Comparison of ENCODE assay signal across 8 cellular contexts in the genomic region with DNA sequence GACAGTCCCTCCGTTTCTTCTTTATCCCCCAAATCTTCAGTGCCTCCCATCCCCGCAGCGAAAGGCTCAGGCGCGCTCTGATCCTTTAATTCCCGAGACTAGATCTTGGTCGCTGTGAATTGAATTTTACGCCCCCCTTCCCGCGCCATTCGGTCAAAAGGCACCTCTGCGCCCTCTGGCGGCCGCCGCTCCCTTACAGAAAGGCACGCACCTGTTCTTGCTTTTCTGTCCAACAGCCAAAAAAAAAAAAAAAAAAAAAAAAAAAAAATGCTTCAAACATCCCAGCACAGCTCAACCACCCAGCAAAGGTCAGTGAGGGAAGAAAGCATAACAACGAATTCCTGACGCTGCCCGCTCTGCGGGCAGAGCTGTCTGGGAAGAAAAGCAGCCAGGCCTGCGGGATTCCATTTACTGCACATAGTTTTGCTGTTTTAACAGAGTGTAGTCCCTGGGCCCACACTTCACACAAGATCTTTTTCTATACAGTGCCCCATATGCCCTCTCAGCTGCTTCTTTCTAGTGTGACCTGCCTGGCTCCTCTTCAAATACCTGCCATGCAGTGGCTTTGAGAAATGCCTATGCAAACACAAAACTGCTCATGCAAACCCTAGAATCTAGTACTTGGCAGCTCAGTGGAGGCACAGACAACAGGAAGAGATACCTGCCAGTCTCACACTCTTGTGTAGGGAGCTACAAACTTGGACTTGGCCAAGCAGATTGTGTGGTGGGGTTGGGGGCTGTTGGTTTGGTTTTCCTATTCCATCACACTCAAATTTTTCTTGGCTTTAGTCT.
DNase-seq lines count a peak whose midpoint lies in the region; ATAC-seq and TF ChIP-seq lines count a peak whose summit lies in the region.

No MANE protein-coding gene starts in this region.

- peak; percentile 48 for DNase-seq in COR-L47 (lab: John Stamatoyannopoulos, UW)
- DNase-seq in HEK293T (ENCODE audit: extremely low spot score) = peak; percentile 78
- DNase-seq in NCI-H2227 treated with DMSO at 0.1 percent for 48 hours (lab: John Stamatoyannopoulos, UW) = peak; percentile 71
- peak; percentile 76 for DNase-seq in activated CD4-positive, CD25-positive, alpha-beta regulatory T cell treated with anti-CD3 and anti-CD28 coated beads, Interleukin-2, amount 50 U/mL, for 16 hours (ENCODE audit: low read depth, low spot score)
- DNase-seq in caudate nucleus (lab: John Stamatoyannopoulos, UW) = peak in 46 of 61 donors; percentile 30 to 82 (median 57)
- DNase-seq in kidney glomerular epithelial cell (lab: John Stamatoyannopoulos, UW) = peak; percentile 98
- DNase-seq in stimulated activated CD4-positive, alpha-beta T cell treated with anti-CD3 and anti-CD28 coated beads, Interleukin-1b, Interleukin-23, amount 100 ng/mL, for 48 hours = peak; percentile 80

- POLR2A ChIA-PET in HEK293T (lab: Yijun Ruan, JAX) = interaction anchor here (0.8 to 1.3 kb wide), 8 partner anchors 16 to 90 kb away, joined by 3 to 4 read pairs (median 4); a partner anchor contains a TSS

- CTCF ChIA-PET in HEK293T (lab: Yijun Ruan, JAX) = interaction anchor here (0.6 to 1.9 kb wide), 16 partner anchors 10 to 163 kb away, joined by 3 to 11 read pairs (median 4); a partner anchor contains a TSS

- no peak overlapping the region for H3K27ac ChIP-seq in caudate nucleus (ENCODE audit: low read depth, low read length)

- ATAC-seq in HG03139 (IDR thresholded peaks at IDR 0.05; ENCODE audit: unreplicated experiment) = no peak

TF ChIP-seq in HEK293T, 16 proteins besides CTCF, POLR2A, EP300 and RAD21:
- TF ChIP-seq SP1 (IDR thresholded peaks at IDR 0.05) (no peak), CTBP1 (IDR thresholded peaks at IDR 0.05; ENCODE audit: borderline replicate concordance) (no peak; the same call in 1 of the 2 replicates), ZNF384 (IDR thresholded peaks at IDR 0.05) (peak; percentile 95)

Comparison
In these comparisons a context has a peak if more than half of its experiments do, and no peak if none do; other contexts are left out.
1. DNase-seq: peak in every context shown above with its lines; median percentile 98 in kidney glomerular epithelial cell; 80 in stimulated activated CD4-positive, alpha-beta T cell treated with anti-CD3 and anti-CD28 coated beads, Interleukin-1b, Interleukin-23, amount 100 ng/mL, for 48 hours; 78 in HEK293T; 76 in activated CD4-positive, CD25-positive, alpha-beta regulatory T cell treated with anti-CD3 and anti-CD28 coated beads, Interleukin-2, amount 50 U/mL, for 16 hours; 71 in NCI-H2227 treated with DMSO at 0.1 percent for 48 hours; 57 in caudate nucleus; 48 in COR-L47.